9 cellular contexts compared by ENCODE assay signal in genomic region chr1:247357781-247358211, GRCh38. TPM values are rescaled to one million over a fixed set of nuclear protein-coding genes. Genes with fewer than 3 reads are reported as not detected.
DNase-seq lines count a peak whose midpoint lies in the region; ATAC-seq and TF ChIP-seq lines count a peak whose summit lies in the region.
"Had no signal": no experiment of that assay in that cellular context is flagged by ENCODE, and none has a peak within 500 bp of the region (broad histone marks: within the 10 kb centered on the region; RNA-seq: fewer than 3 reads in every experiment).

No MANE protein-coding gene starts in this region.

- peaks cover 0 to 18% (median 7%) of the 10 kb centered on the region in 7 donors for H3K9me3 Mint-ChIP-seq in CD14-positive monocyte
- H3K9me3 Mint-ChIP-seq in activated T-cell treated with anti-CD3 and anti-CD28 coated beads, Interleukin-2, amount 50 U/mL, for 4 hours, result peaks cover 5% of the 10 kb centered on the region

- peaks cover 52% of the 10 kb centered on the region for H3K4me1 Mint-ChIP-seq in CD14-positive monocyte
- no peaks in the 10 kb centered on the region for H3K4me1 Mint-ChIP-seq in activated T-cell treated with anti-CD3 and anti-CD28 coated beads, Interleukin-2, amount 50 U/mL, for 4 hours (ENCODE audit: low read depth)

- ATAC-seq in GM19452 (IDR thresholded peaks at IDR 0.05; ENCODE audit: unreplicated experiment) (peak; percentile 93), HG03280 (IDR thresholded peaks at IDR 0.05; ENCODE audit: unreplicated experiment) (peak; percentile 82), heart right ventricle (peak in 6 of 8 donors; percentile 16 to 71 (median 37))
- ATAC-seq in activated T-cell treated with anti-CD3 and anti-CD28 coated beads, Interleukin-2, amount 50 U/mL, for 4 hours, result no peak

- peaks cover 0 to 60% (median 13%) of the 10 kb centered on the region in 9 donors for H3K4me1 ChIP-seq in heart right ventricle

- no peaks in the 10 kb centered on the region for H3K9me3 ChIP-seq in heart right ventricle

- H3K36me3 Mint-ChIP-seq in CD14-positive monocyte, result peaks cover 4 to 5% of the 10 kb centered on the region in 2 donors
- H3K36me3 Mint-ChIP-seq in activated T-cell treated with anti-CD3 and anti-CD28 coated beads, Interleukin-2, amount 50 U/mL, for 4 hours (ENCODE audit: insufficient read depth), result no peaks in the 10 kb centered on the region

- no peaks in the 10 kb centered on the region for H3K36me3 ChIP-seq in heart right ventricle

- H3K27ac ChIP-seq in heart right ventricle, result peak overlapping the region in 5 of 10 donors; percentile 35 to 75 (median 48)
- H3K27ac ChIP-seq: VCaP had no signal

- no peak for TF ChIP-seq CTCF in CD14-positive monocyte (IDR thresholded peaks at IDR 0.05)
- TF ChIP-seq CTCF in heart right ventricle (IDR thresholded peaks at IDR 0.05), result no peak

- no peak overlapping the region for H3K4me3 ChIP-seq in heart right ventricle

- H3K27ac Mint-ChIP-seq in CD14-positive monocyte, result peak overlapping the region in 6 of 7 donors; percentile 1 to 97 (median 86)

- H3K27me3 Mint-ChIP-seq in CD14-positive monocyte (ENCODE audit: low read depth in 3 of 3), result peaks cover 1 to 13% (median 8%) of the 10 kb centered on the region in 3 donors
- peaks cover 43% of the 10 kb centered on the region for H3K27me3 Mint-ChIP-seq in activated T-cell treated with anti-CD3 and anti-CD28 coated beads, Interleukin-2, amount 50 U/mL, for 4 hours (ENCODE audit: low read depth)

- no peak overlapping the region for H3K4me3 Mint-ChIP-seq in CD14-positive monocyte
- no peak overlapping the region for H3K4me3 Mint-ChIP-seq in activated T-cell treated with anti-CD3 and anti-CD28 coated beads, Interleukin-2, amount 50 U/mL, for 4 hours

- peaks cover 0 to 10% (median 0%) of the 10 kb centered on the region in 7 donors for H3K27me3 ChIP-seq in heart right ventricle

- DNase-seq in CD14-positive monocyte (ENCODE audit: low spot score) (no peak), heart right ventricle (no peak), anterior cingulate cortex (lab: John Stamatoyannopoulos, UW) (no peak), NCI-H2029 treated with DMSO at 0.1 percent for 48 hours (lab: John Stamatoyannopoulos, UW) (no peak), NCI-H2196 treated with DMSO at 0.1 percent for 48 hours (lab: John Stamatoyannopoulos, UW; ENCODE audit: unreplicated experiment) (no peak)
- DNase-seq in activated T-cell treated with anti-CD3 and anti-CD28 coated beads, Interleukin-2, amount 50 U/mL, for 4 hours, result no peak

- intact Hi-C loops in CD14-positive monocyte (cut with micrococcal nuclease) (no loop called here), heart right ventricle (cut with DNase I) (no loop called here)

- WGBS in heart right ventricle, 2 donors, result 51 to 56% methylated on average over 6 of the region's 6 CpGs

RNA-seq across cellular contexts. Expression of gene ZNF496, which starts 26.1 kb away (rescaled TPM):
- polyA plus RNA-seq in CD14-positive monocyte (1 to 10 TPM; 1.6 to 2.4 TPM), heart right ventricle (1 to 10 TPM; 6.2 to 7.1 TPM)
- total RNA-seq in heart right ventricle, result 10 to 100 TPM; 11.4 to 18.4 (median 14.5) TPM
- 10 to 100 TPM; 12.9 to 19.8 (median 17.6) TPM for total RNA-seq in activated T-cell treated with anti-CD3 and anti-CD28 coated beads, Interleukin-2, amount 50 U/mL, for 4 hours

RNA-seq across cellular contexts. Expression of gene NLRP3, which starts 58.2 kb away (rescaled TPM):
- polyA plus RNA-seq in CD14-positive monocyte (10 to 100 TPM; 56.2 to 61.9 TPM), heart right ventricle (under 1 TPM; 0.37 to 0.68 TPM)
- total RNA-seq in heart right ventricle, result 1 to 10 TPM in 5 of 10 donors, under 1 TPM in 5; 0.28 to 6.1 (median 1.0) TPM
- total RNA-seq in activated T-cell treated with anti-CD3 and anti-CD28 coated beads, Interleukin-2, amount 50 U/mL, for 4 hours, result 1 to 10 TPM; 4.1 to 5.4 (median 4.2) TPM

Comparison
In these comparisons a context has a peak if more than half of its experiments do, and no peak if none do; other contexts are left out.
1. ATAC-seq: peak in GM19452 (single experiment), HG03280 (single experiment) and heart right ventricle (6 of 8); none in activated T-cell treated with anti-CD3 and anti-CD28 coated beads, Interleukin-2, amount 50 U/mL, for 4 hours (0 of 2).